ENCODE assay signal across 2 cellular contexts in genomic region chr12:22360772-22361171, GRCh38.
TF ChIP-seq lines count a peak whose summit lies in the region.

No MANE protein-coding gene starts in this region.

TF ChIP-seq in liver, 16 proteins besides CTCF, POLR2A, EP300 and RAD21:
- TF ChIP-seq JUND (IDR thresholded peaks at IDR 0.05) = no peak
- TF ChIP-seq ZBTB33 (IDR thresholded peaks at IDR 0.05) = no peak
- TF ChIP-seq SP1 (IDR thresholded peaks at IDR 0.05) = no peak
- TF ChIP-seq MAX (IDR thresholded peaks at IDR 0.05) = peak; percentile 27

TF ChIP-seq in HepG2, 621 proteins besides CTCF, POLR2A, EP300 and RAD21:
- TF ChIP-seq SP140L (CRISPR knock-in tag; IDR thresholded peaks at IDR 0.05; ENCODE audit: borderline replicate concordance) (no peak), ZNF143 (CRISPR knock-in tag; IDR thresholded peaks at IDR 0.05) (no peak), ZC3H4 (CRISPR knock-in tag; IDR thresholded peaks at IDR 0.05; ENCODE audit: borderline replicate concordance) (no peak), ZNF781 (CRISPR knock-in tag; IDR thresholded peaks at IDR 0.05; ENCODE audit: borderline replicate concordance, not compliant biosample characterization) (no peak), FOXA1 (IDR thresholded peaks at IDR 0.05) (no peak), FOXA1 (CRISPR knock-in tag; IDR thresholded peaks at IDR 0.05) (no peak), HNRNPK (IDR thresholded peaks at IDR 0.05; ENCODE audit: low read depth, low read length, poor library complexity, severe bottlenecking) (no peak), ZNF414 (CRISPR knock-in tag; IDR thresholded peaks at IDR 0.05) (no peak), ZNF589 (CRISPR knock-in tag; conservative IDR thresholded peaks at IDR 0.05) (no peak), PPARG (CRISPR knock-in tag; conservative IDR thresholded peaks at IDR 0.05) (no peak), PCBP2 (optimal IDR thresholded peaks at IDR 0.05; ENCODE audit: low read depth, low read length, poor library complexity, severe bottlenecking) (no peak), SPEN (CRISPR knock-in tag; IDR thresholded peaks at IDR 0.05; ENCODE audit: low read depth) (no peak), NR2F2 (IDR thresholded peaks at IDR 0.05; ENCODE audit: borderline replicate concordance, low read depth) (no peak), DNMT1 (CRISPR knock-in tag; IDR thresholded peaks at IDR 0.05) (no peak), MED1 (CRISPR knock-in tag; IDR thresholded peaks at IDR 0.05) (no peak), ADNP (CRISPR knock-in tag; IDR thresholded peaks at IDR 0.05) (no peak)
